In the genomic region with DNA sequence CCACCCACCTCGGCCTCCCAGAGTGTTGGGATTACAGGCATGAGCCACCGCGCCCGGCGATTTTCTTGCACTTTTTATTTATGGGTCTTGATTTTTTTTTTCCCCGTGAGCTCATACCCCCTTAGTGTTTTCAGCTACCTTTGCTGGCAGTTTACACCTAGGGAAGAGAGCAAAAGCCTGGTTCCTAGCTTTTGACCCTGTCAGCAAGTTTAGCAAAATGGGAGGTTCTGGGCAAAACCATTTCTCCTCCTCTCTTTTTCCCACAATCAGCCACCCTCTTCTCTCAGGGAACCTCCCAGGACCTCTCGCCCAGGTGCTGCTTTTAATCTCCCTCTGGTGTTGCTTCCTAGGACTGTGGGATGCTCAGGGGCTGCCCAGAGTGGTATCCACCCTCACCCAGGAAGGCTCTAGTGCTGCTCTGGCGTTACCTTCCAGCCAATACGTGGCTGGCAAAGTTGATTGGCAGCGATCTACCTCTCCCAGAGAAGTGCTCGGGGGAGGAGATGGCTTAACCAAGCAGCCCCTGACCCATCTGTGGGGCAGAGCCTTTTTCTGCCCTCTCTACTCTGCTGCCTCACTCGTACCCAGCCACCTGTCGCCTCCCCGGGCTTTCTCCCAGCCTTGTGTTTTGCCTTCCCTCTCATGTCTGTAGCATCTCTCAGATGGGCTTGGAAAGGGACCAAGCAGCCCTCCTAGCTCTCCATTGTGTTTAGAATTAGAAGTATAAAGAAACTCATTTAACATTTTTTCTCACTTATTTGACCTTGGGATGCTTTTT, we compare ENCODE assay signal across 17 cellular contexts.
"Had no signal": no experiment of that assay in that cellular context is flagged by ENCODE, and none has a peak within 500 bp of the region (broad histone marks: within the 10 kb centered on the region; RNA-seq: fewer than 3 reads in every experiment).

No MANE protein-coding gene starts in this region.

- H3K9me3 ChIP-seq: colonic mucosa, neutrophil, testis had no signal

- H3K4me3 Mint-ChIP-seq: naive thymus-derived CD4-positive, alpha-beta T cell; stimulated activated naive B cell treated with anti-CD40 and anti-IgM and Interleukin-4, amounts not matched to agents 10 μg/mL and 1 μg/mL and 100 μg/mL, for 72 hours; stimulated activated naive CD8-positive, alpha-beta T cell treated with anti-CD3 and anti-CD28 coated beads, Interleukin-15, amount 100 ng/mL, for 72 hours had no signal

- H3K4me1 ChIP-seq: colonic mucosa, heart left ventricle, psoas muscle, spleen, testis, tibial nerve had no signal

- H3K4me3 ChIP-seq: colonic mucosa, heart left ventricle, psoas muscle, spleen, testis, tibial nerve had no signal

- H3K27me3 ChIP-seq: colonic mucosa, heart left ventricle, neutrophil, spleen, testis, tibial nerve had no signal

- H3K36me3 ChIP-seq: colonic mucosa, neutrophil had no signal

- ATAC-seq: heart left ventricle; naive thymus-derived CD4-positive, alpha-beta T cell; psoas muscle; sciatic nerve; stimulated activated naive B cell treated with anti-CD40 and anti-IgM and Interleukin-4, amounts not matched to agents 10 μg/mL and 1 μg/mL and 100 μg/mL, for 72 hours; stimulated activated naive CD8-positive, alpha-beta T cell treated with anti-CD3 and anti-CD28 coated beads, Interleukin-15, amount 100 ng/mL, for 72 hours had no signal

- H3K27ac ChIP-seq: colonic mucosa, heart left ventricle, neutrophil, psoas muscle, spleen, testis, tibial nerve had no signal

- H3K27ac Mint-ChIP-seq: stimulated activated naive B cell treated with anti-CD40 and anti-IgM and Interleukin-4, amounts not matched to agents 10 μg/mL and 1 μg/mL and 100 μg/mL, for 72 hours had no signal

- H3K27me3 Mint-ChIP-seq: naive thymus-derived CD4-positive, alpha-beta T cell; stimulated activated naive B cell treated with anti-CD40 and anti-IgM and Interleukin-4, amounts not matched to agents 10 μg/mL and 1 μg/mL and 100 μg/mL, for 72 hours; stimulated activated naive CD8-positive, alpha-beta T cell treated with anti-CD3 and anti-CD28 coated beads, Interleukin-15, amount 100 ng/mL, for 72 hours had no signal

- DNase-seq: colonic mucosa; dermis blood vessel endothelial cell; heart left ventricle; hippocampal formation; naive thymus-derived CD4-positive, alpha-beta T cell; psoas muscle; retina; spleen; stimulated activated CD4-positive, alpha-beta T cell treated with anti-CD3 and anti-CD28 coated beads, Interleukin-15, amount 100 ng/mL, for 24 hours; stimulated activated CD4-positive, alpha-beta T cell treated with anti-CD3 and anti-CD28 coated beads, Interleukin-1b, Interleukin-23, amount 100 ng/mL, for 48 hours; stimulated activated CD4-positive, alpha-beta T cell treated with anti-CD3 and anti-CD28 coated beads, Interleukin-4, amount 100 ng/mL, for 24 hours; stimulated activated naive B cell treated with anti-CD40 and anti-IgM and Interleukin-4, amounts not matched to agents 10 μg/mL and 1 μg/mL and 100 μg/mL, for 72 hours; stimulated activated naive CD8-positive, alpha-beta T cell treated with anti-CD3 and anti-CD28 coated beads, Interleukin-15, amount 100 ng/mL, for 72 hours; testis had no signal
